Comparison of ENCODE assay signal across 12 cellular contexts in genomic region chr7:27124096-27124978, GRCh38. TPM values are rescaled to one million over a fixed set of nuclear protein-coding genes. Genes with fewer than 3 reads are reported as not detected.
DNase-seq lines count a peak whose midpoint lies in the region; TF ChIP-seq lines count a peak whose summit lies in the region.
"Had no signal": no experiment of that assay in that cellular context is flagged by ENCODE, and none has a peak within 500 bp of the region (broad histone marks: within the 10 kb centered on the region; RNA-seq: fewer than 3 reads in every experiment).

No MANE protein-coding gene starts in this region.

- in situ Hi-C loops in astrocyte of the cerebellum (cut with HindIII; ENCODE audit: low sequenced_read_pairs), result no loop called here

- DNase-seq in Daoy (ENCODE audit: low read depth) (peak; percentile 96), astrocyte of the cerebellum (ENCODE audit: low read depth) (peak; percentile 86), posterior vena cava (ENCODE audit: low spot score) (peak; percentile 96), erythroblast (lab: John Stamatoyannopoulos, UW) (no peak), NCI-H69 (lab: John Stamatoyannopoulos, UW) (no peak), HT-29 (ENCODE audit: low spot score) (no peak)
- DNase-seq in effector CD8-positive, alpha-beta T cell (lab: John Stamatoyannopoulos, UW), result no peak
- DNase-seq: C1 segment of cervical spinal cord, NCI-H1105 treated with DMSO at 0.1 percent for 48 hours, T-helper 2 cell had no signal

- H3K9me3 ChIP-seq in iPS-15b (ENCODE audit: control insufficient read depth, insufficient read depth, low read length), result no peaks in the 10 kb centered on the region

- no peak for TF ChIP-seq POLR2A in erythroblast (IDR thresholded peaks at IDR 0.05; ENCODE audit: low read length)

- no peak overlapping the region for H3K9ac ChIP-seq in iPS-15b (ENCODE audit: low read depth, low read length)

- H3K36me3 ChIP-seq in iPS-15b (ENCODE audit: control insufficient read depth, insufficient read depth, low read length), result no peaks in the 10 kb centered on the region

- TF ChIP-seq CTCF in astrocyte of the cerebellum (IDR thresholded peaks at IDR 0.05; ENCODE audit: low read depth, low read length, missing control alignments), result no peak

- peaks cover 100% of the 10 kb centered on the region for H3K27me3 ChIP-seq in iPS-15b (ENCODE audit: control insufficient read depth, insufficient read depth, low read length)
- H3K27me3 ChIP-seq: foreskin keratinocyte had no signal

- H3K4me1 ChIP-seq in iPS-15b (ENCODE audit: control insufficient read depth, insufficient read depth, low read length), result no peaks in the 10 kb centered on the region
- H3K4me1 ChIP-seq: foreskin keratinocyte had no signal

- intact Hi-C loops in posterior vena cava (cut with DNase I), result loop anchor here in 1 of 2 donors (10.0 kb wide), 1 partner anchor 90 kb away; no protein-coding TSS in a partner anchor

- peak overlapping the region; percentile 50 for H3K4me3 ChIP-seq in astrocyte of the cerebellum (ENCODE audit: low read depth, low read length)
- peak overlapping the region; percentile 33 for H3K4me3 ChIP-seq in iPS-15b (ENCODE audit: low read depth, low read length)

RNA-seq across cellular contexts. Expression of gene HOXA4, which starts 6.2 kb away (rescaled TPM):
- 4.1 and 6.7 TPM in 2 replicates for total RNA-seq in Daoy (2014; rRNA removed; shearing (Covaris generic))
- total RNA-seq in posterior vena cava, result 1 to 10 TPM; 6.2 to 9.5 TPM
- 2.2 and 3.7 TPM in 2 replicates for total RNA-seq in HT-29 (2014; rRNA removed; shearing (Covaris generic))

RNA-seq across cellular contexts. Expression of gene HOXA5, which starts 19.1 kb away (rescaled TPM):
- total RNA-seq in Daoy (2014; rRNA removed; shearing (Covaris generic)), result 22.6 and 41.1 TPM in 2 replicates
- total RNA-seq in posterior vena cava, result 10 to 100 TPM; 11.3 to 17.6 TPM
- total RNA-seq in HT-29 (2014; rRNA removed; shearing (Covaris generic)), result 22.1 and 29.3 TPM in 2 replicates

RNA-seq across cellular contexts. Expression of gene HOXA2, which starts 21.9 kb away (rescaled TPM):
- total RNA-seq in Daoy (2014; rRNA removed; shearing (Covaris generic)), result 11.4 and 12.1 TPM in 2 replicates
- 1 to 10 TPM; 1.3 to 2.0 TPM for total RNA-seq in posterior vena cava
- total RNA-seq in HT-29 (2014; rRNA removed; shearing (Covaris generic)), result 6.6 and 7.3 TPM in 2 replicates

RNA-seq across cellular contexts. Expression of gene HOXA6, which starts 23.2 kb away (rescaled TPM):
- total RNA-seq in Daoy (2014; rRNA removed; shearing (Covaris generic)), result 0.92 and 4.2 TPM in 2 replicates
- total RNA-seq in posterior vena cava, result 1 to 10 TPM; 8.6 to 9.1 TPM
- 25.5 and 28.1 TPM in 2 replicates for total RNA-seq in HT-29 (2014; rRNA removed; shearing (Covaris generic))

RNA-seq across cellular contexts. Expression of gene HOXA3, which starts 28.0 kb away (rescaled TPM):
- 12.4 and 16.8 TPM in 2 replicates for total RNA-seq in Daoy (2014; rRNA removed; shearing (Covaris generic))
- total RNA-seq in posterior vena cava, result 1 to 10 TPM; 7.2 to 9.3 TPM
- 27.8 and 29.0 TPM in 2 replicates for total RNA-seq in HT-29 (2014; rRNA removed; shearing (Covaris generic))

Comparison
In these comparisons a context has a peak if more than half of its experiments do, and no peak if none do; other contexts are left out.
1. DNase-seq: peak in Daoy (single experiment), astrocyte of the cerebellum (single experiment) and posterior vena cava (single experiment); none in effector CD8-positive, alpha-beta T cell (single experiment), erythroblast (0 of 2), NCI-H69 (single experiment) and HT-29 (single experiment).